In the genomic region with DNA sequence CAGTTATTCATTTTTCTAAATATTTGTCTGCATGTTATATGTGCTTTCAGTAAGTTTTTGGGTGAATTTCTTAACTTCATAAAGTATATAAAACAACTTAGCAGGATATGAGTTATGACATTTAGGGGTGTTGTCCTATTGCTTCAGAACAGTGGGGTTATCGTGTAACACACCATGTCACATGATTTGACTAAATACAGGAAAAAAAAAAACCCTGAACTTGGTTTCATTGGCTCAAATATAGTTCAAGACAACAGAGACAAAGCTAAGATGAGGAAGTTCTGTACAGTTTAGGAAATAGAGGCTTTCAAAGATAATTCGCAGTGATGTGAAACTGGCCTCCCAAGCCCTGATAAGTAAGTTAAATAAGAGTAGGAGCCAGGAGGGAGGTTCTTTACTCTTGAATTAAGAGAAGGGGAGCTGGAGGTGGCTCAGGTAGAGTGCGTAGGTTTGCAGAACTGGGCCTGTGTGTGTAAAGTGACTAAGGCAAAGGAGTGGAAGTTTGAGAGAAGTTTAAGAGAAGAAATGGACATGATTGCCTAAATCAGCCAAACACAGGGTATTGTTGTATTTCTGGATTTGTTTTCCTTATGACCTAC, we compare ENCODE assay signal across 9 cellular contexts. TPM values are rescaled to one million over a fixed set of nuclear protein-coding genes. Genes with fewer than 3 reads are reported as not detected.
A peak's percentile ranks its signal among the peaks of the same experiment; 100 is the strongest.
DNase-seq lines count a peak whose midpoint lies in the region; ATAC-seq and TF ChIP-seq lines count a peak whose summit lies in the region.
"Had no signal": no experiment of that assay in that cellular context is flagged by ENCODE, and none has a peak within 500 bp of the region (broad histone marks: within the 10 kb centered on the region; RNA-seq: fewer than 3 reads in every experiment).

No MANE protein-coding gene starts in this region.

- H3K9me3 ChIP-seq in PC-3 (ENCODE audit: low read length) (no peaks in the 10 kb centered on the region), prostate gland (no peaks in the 10 kb centered on the region)

- no peak for TF ChIP-seq CTCF in PC-3 (conservative IDR thresholded peaks at IDR 0.05; ENCODE audit: low read depth, low read length)
- no peak for TF ChIP-seq CTCF in prostate gland (IDR thresholded peaks at IDR 0.05)

- BruUV-seq in PC-3 (replicated peaks; lab: Mats Ljungman, UMichigan), result TSS peak; percentile 86

- CTCF ChIA-PET in PC-3 (lab: Charles Lee), result no interaction called here

- H3K4me3 ChIP-seq in PC-3 (ENCODE audit: low read length), result no peak overlapping the region
- H3K4me3 ChIP-seq in prostate gland, result no peak overlapping the region
- H3K4me3 ChIP-seq in mesendoderm (ENCODE audit: low read length), result no peak overlapping the region

- H3K36me3 ChIP-seq in PC-3 (ENCODE audit: low read depth, low read length) (no peaks in the 10 kb centered on the region), prostate gland (no peaks in the 10 kb centered on the region), mesendoderm (ENCODE audit: control insufficient read depth, insufficient read depth, low read length) (no peaks in the 10 kb centered on the region)

- H3K56ac ChIP-seq in mesendoderm (ENCODE audit: low read length), result no peak overlapping the region

- H4K5ac ChIP-seq in mesendoderm (ENCODE audit: low read length), result no peak overlapping the region

- TF ChIP-seq POLR2A in prostate gland (IDR thresholded peaks at IDR 0.05), result no peak

- peak overlapping the region; percentile 37 for H3K4me2 ChIP-seq in PC-3 (ENCODE audit: low read length)
- no peak overlapping the region for H3K4me2 ChIP-seq in mesendoderm (ENCODE audit: low read length)

- H3K27ac ChIP-seq in PC-3 (ENCODE audit: low read length) (peak overlapping the region; percentile 46), prostate gland (peak overlapping the region; percentile 27 to 33), mesendoderm (ENCODE audit: low read depth, low read length) (no peak overlapping the region)

- no peak overlapping the region for H2AK5ac ChIP-seq in mesendoderm (ENCODE audit: low read length)

- no peak overlapping the region for H3K18ac ChIP-seq in mesendoderm (ENCODE audit: low read length)

- DNase-seq in PC-3 (peak; percentile 26), fibroblast of gingiva (ENCODE audit: low read depth) (peak; percentile 31), prostate gland (ENCODE audit: low spot score) (no peak), GM03348 (ENCODE audit: low spot score) (no peak), H4 (ENCODE audit: low spot score) (no peak), T-helper 9 cell (no peak), mesendoderm (no peak)
- DNase-seq: stimulated activated CD4-positive, alpha-beta T cell treated with anti-CD3 and anti-CD28 coated beads, Interleukin-4, amount 100 ng/mL, for 24 hours had no signal

- no peak overlapping the region for H3K9ac ChIP-seq in PC-3 (ENCODE audit: low read length)
- H3K9ac ChIP-seq in mesendoderm (ENCODE audit: low read length), result no peak overlapping the region

- intact Hi-C loops in PC-3 (cut with micrococcal nuclease) (no loop called here), prostate gland (cut with DNase I) (loop anchor here (10.0 kb wide), 2 partner anchors 233 to 373 kb away; no protein-coding TSS in a partner anchor)

- peaks cover 59% of the 10 kb centered on the region for H3K4me1 ChIP-seq in PC-3 (ENCODE audit: insufficient read depth, low read length)
- H3K4me1 ChIP-seq in prostate gland (replicated peaks), result peaks cover 3% of the 10 kb centered on the region
- peaks cover 5% of the 10 kb centered on the region for H3K4me1 ChIP-seq in mesendoderm (ENCODE audit: control insufficient read depth, low read depth, low read length)

- POLR2A ChIA-PET in PC-3 (lab: Charles Lee; ENCODE audit: unreplicated experiment), result no interaction called here

- H3K79me2 ChIP-seq in PC-3 (ENCODE audit: low read length) (peaks cover 82% of the 10 kb centered on the region), mesendoderm (ENCODE audit: control insufficient read depth, insufficient read depth, low read length) (peaks cover 19% of the 10 kb centered on the region)

- no peak overlapping the region for H2BK5ac ChIP-seq in mesendoderm (ENCODE audit: low read length)

- no peak overlapping the region for H3K4ac ChIP-seq in mesendoderm (ENCODE audit: low read depth, low read length)

- no peak overlapping the region for H2AFZ ChIP-seq in PC-3 (ENCODE audit: low read length)

- ATAC-seq in GM19023 (IDR thresholded peaks at IDR 0.05; ENCODE audit: unreplicated experiment), result peak; percentile 37
- ATAC-seq in PC-3, result peak; percentile 8

- peaks cover 3% of the 10 kb centered on the region for H3F3A ChIP-seq in PC-3 (ENCODE audit: low read length, unreplicated experiment)

- no peaks in the 10 kb centered on the region for H4K20me1 ChIP-seq in PC-3 (ENCODE audit: low read length)

- H3K27me3 ChIP-seq in PC-3 (ENCODE audit: low read length) (no peaks in the 10 kb centered on the region), prostate gland (replicated peaks; ENCODE audit: insufficient read depth) (no peaks in the 10 kb centered on the region), mesendoderm (ENCODE audit: insufficient read depth, low read length, poor library complexity) (no peaks in the 10 kb centered on the region)

- peaks cover 15% of the 10 kb centered on the region for H3K79me1 ChIP-seq in mesendoderm (ENCODE audit: low read length)

- H3K9me2 ChIP-seq in PC-3 (replicated peaks; ENCODE audit: low read length), result no peaks in the 10 kb centered on the region

- no peak overlapping the region for H2BK15ac ChIP-seq in mesendoderm (replicated peaks; ENCODE audit: low read depth)

- no peak overlapping the region for H2BK120ac ChIP-seq in mesendoderm (ENCODE audit: low read depth, low read length)

- WGBS in prostate gland, result 56% methylated on average over 3 of the region's 3 CpGs
- WGBS in mesendoderm (ENCODE audit: extremely low coverage, insufficient coverage, low lambda C conversion rate), result no CpG with 5 or more reads among the region's 3 CpGs

- no peak overlapping the region for H4K8ac ChIP-seq in mesendoderm (ENCODE audit: low read depth, low read length)

- no peak overlapping the region for H3K23ac ChIP-seq in mesendoderm (ENCODE audit: low read length)

RNA-seq across cellular contexts. Expression of a gene that starts 53.9 kb away (rescaled TPM):
- 58.9 and 62.7 TPM in 2 replicates for total RNA-seq in PC-3 (2014; rRNA removed)
- 10 to 100 TPM; 82.9 to 90.4 TPM for total RNA-seq in prostate gland
- total RNA-seq in H4 (2014; rRNA removed; shearing (Covaris generic)), result 31.6 and 50.6 TPM in 2 replicates
- polyA plus RNA-seq in mesendoderm (2013, experiment 1 of 2), result 47.1 TPM
- polyA plus RNA-seq in mesendoderm (2013, experiment 2 of 2), result 45.2 TPM

Comparison
In these comparisons a context has a peak if more than half of its experiments do, and no peak if none do; other contexts are left out.
1. DNase-seq: peak in PC-3 (single experiment) and fibroblast of gingiva (single experiment); none in prostate gland (single experiment), GM03348 (single experiment), H4 (single experiment), T-helper 9 cell (single experiment) and mesendoderm (single experiment).